ENCODE assay signal across 6 cellular contexts in genomic region chrX:101407167-101407747, GRCh38.
A peak's percentile ranks its signal among the peaks of the same experiment; 100 is the strongest.
DNase-seq lines count a peak whose midpoint lies in the region; ATAC-seq lines count a peak whose summit lies in the region.

No MANE protein-coding gene starts in this region.

- H3K4me1 ChIP-seq in iPS-18a (ENCODE audit: control insufficient read depth, low read depth, low read length), result peaks cover 13% of the 10 kb centered on the region

- H3K27ac ChIP-seq in SK-N-MC (0 out of 2 replicates have a peak overlapping the region, but pooled peaks have one; percentile 12), iPS-18a (ENCODE audit: low read length) (peak overlapping the region; percentile 90)

- peak; percentile 4 for ATAC-seq in GM18502 (IDR thresholded peaks at IDR 0.05; ENCODE audit: poor library complexity, unreplicated experiment)
- ATAC-seq in GM21737 (IDR thresholded peaks at IDR 0.05; ENCODE audit: unreplicated experiment), result no peak
- ATAC-seq in GM18873 (IDR thresholded peaks at IDR 0.05; ENCODE audit: low FRiP score, unreplicated experiment), result no peak

- H3K4me3 ChIP-seq in SK-N-MC, result peak overlapping the region; percentile 89
- peak overlapping the region; percentile 95 for H3K4me3 ChIP-seq in iPS-18a (ENCODE audit: low read length)

- peak overlapping the region; percentile 83 for H3K9ac ChIP-seq in SK-N-MC (ENCODE audit: insufficient read length)
- peak overlapping the region; percentile 99 for H3K9ac ChIP-seq in iPS-18a (ENCODE audit: low read length)

- DNase-seq in SK-N-MC (ENCODE audit: low read depth, low spot score) (no peak), NCI-H187 (lab: John Stamatoyannopoulos, UW) (no peak)

- H3K36me3 ChIP-seq in SK-N-MC (ENCODE audit: insufficient read depth, low read length) (peaks cover 7% of the 10 kb centered on the region; the same call in 1 of the 2 replicates), iPS-18a (ENCODE audit: control insufficient read depth, low read depth, low read length) (peaks cover 24% of the 10 kb centered on the region)

- no peaks in the 10 kb centered on the region for H3K9me3 ChIP-seq in SK-N-MC (ENCODE audit: low read depth, low read length)
- H3K9me3 ChIP-seq in iPS-18a (ENCODE audit: control insufficient read depth, low read depth, low read length), result no peaks in the 10 kb centered on the region

- no peaks in the 10 kb centered on the region for H3K27me3 ChIP-seq in iPS-18a (ENCODE audit: control insufficient read depth, insufficient read depth, low read length)
